ENCODE assay signal across 8 cellular contexts in the genomic region with DNA sequence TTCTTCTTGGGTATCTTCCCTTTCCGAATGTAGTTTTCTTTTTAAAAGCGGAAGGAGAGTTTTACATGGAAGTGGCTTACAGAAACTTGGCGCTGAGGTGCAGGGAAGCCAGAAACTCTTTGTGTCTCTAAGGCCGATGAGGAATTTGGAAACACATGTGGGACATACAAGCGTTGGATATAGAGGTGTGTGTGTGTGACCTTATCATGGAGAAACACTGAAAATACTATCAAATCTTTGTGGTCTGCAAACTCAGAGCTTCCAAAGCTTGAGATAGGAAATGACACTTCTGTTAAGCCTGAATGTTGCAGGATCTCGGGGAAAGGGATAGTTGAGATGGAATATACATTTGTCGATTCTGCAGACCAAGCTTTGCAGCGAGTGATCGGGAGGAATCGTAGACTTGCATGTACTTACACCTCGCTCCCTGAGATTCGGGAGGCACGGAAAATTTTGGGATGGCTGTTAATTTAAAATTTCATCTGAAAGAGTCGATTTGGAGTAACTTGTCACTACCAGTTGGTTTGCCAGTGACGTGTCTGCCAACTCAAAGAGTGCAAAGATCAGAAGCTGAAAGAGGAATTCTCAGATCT. TPM values are rescaled to one million over a fixed set of nuclear protein-coding genes. Genes with fewer than 3 reads are reported as not detected.
DNase-seq lines count a peak whose midpoint lies in the region; ATAC-seq and TF ChIP-seq lines count a peak whose summit lies in the region.

No MANE protein-coding gene starts in this region.

- H3K4me3 Mint-ChIP-seq in memory B cell = peak overlapping the region; percentile 94

- peak overlapping the region; percentile 86 to 96 (median 92) for H3K27ac ChIP-seq in Peyer's patch
- H3K27ac ChIP-seq in upper lobe of left lung = peak overlapping the region; percentile 93 to 97 (median 97)

- peak; percentile 2 for ATAC-seq in GM19043 (IDR thresholded peaks at IDR 0.05; ENCODE audit: low read depth, unreplicated experiment)
- ATAC-seq in memory B cell (ENCODE audit: low read depth) = no peak
- ATAC-seq in upper lobe of left lung (ENCODE audit: low FRiP score in 2 of 2) = peak in 1 of 2 donors; percentile 13
- no peak for ATAC-seq in esophagus mucosa

- H3K27me3 ChIP-seq in Peyer's patch (no peaks in the 10 kb centered on the region), upper lobe of left lung (no peaks in the 10 kb centered on the region)

- H3K4me3 ChIP-seq in AG09309 (ENCODE audit: control insufficient read depth, low read depth, low read length) = peak overlapping the region; percentile 78
- H3K4me3 ChIP-seq in Peyer's patch = peak overlapping the region; percentile 86 to 98 (median 94)
- H3K4me3 ChIP-seq in choroid plexus epithelial cell (ENCODE audit: low read depth, low read length) = peak overlapping the region; percentile 88
- peak overlapping the region; percentile 77 to 97 (median 88) for H3K4me3 ChIP-seq in upper lobe of left lung

- no peak for TF ChIP-seq CTCF in AG09309 (IDR thresholded peaks at IDR 0.05; ENCODE audit: control insufficient read depth, insufficient read depth, low read depth, low read length, missing control alignments)
- TF ChIP-seq CTCF in Peyer's patch (IDR thresholded peaks at IDR 0.05) = no peak
- TF ChIP-seq CTCF in choroid plexus epithelial cell (conservative IDR thresholded peaks at IDR 0.05; ENCODE audit: low read depth, low read length) = no peak
- no peak for TF ChIP-seq CTCF in upper lobe of left lung (IDR thresholded peaks at IDR 0.05)

- no peaks in the 10 kb centered on the region for H3K27me3 Mint-ChIP-seq in memory B cell

- H3K36me3 ChIP-seq in Peyer's patch (no peaks in the 10 kb centered on the region), upper lobe of left lung (no peaks in the 10 kb centered on the region)

- peaks cover 11% of the 10 kb centered on the region for H3K4me1 Mint-ChIP-seq in memory B cell

- no peaks in the 10 kb centered on the region for H3K9me3 Mint-ChIP-seq in memory B cell

- no peaks in the 10 kb centered on the region for H3K36me3 Mint-ChIP-seq in memory B cell

- peak overlapping the region; percentile 89 for H3K27ac Mint-ChIP-seq in memory B cell

- 0% methylated on average over 15 of the region's 15 CpGs for WGBS in upper lobe of left lung, 2 donors

- DNase-seq in AG09309 (ENCODE audit: low read depth) = no peak
- DNase-seq in Peyer's patch = no peak
- no peak for DNase-seq in choroid plexus epithelial cell (ENCODE audit: low read depth)
- no peak for DNase-seq in memory B cell (ENCODE audit: low spot score in 2 of 2)
- DNase-seq in upper lobe of left lung = peak in 1 of 2 donors; percentile 28
- DNase-seq in stimulated activated CD4-positive, alpha-beta T cell treated with anti-CD3 and anti-CD28 coated beads, Interleukin-1b, Interleukin-23, amount 100 ng/mL, for 48 hours = no peak

- TF ChIP-seq POLR2A in Peyer's patch (IDR thresholded peaks at IDR 0.05) (no peak), upper lobe of left lung (IDR thresholded peaks at IDR 0.05) (no peak)

- H3K9me3 ChIP-seq in Peyer's patch = no peaks in the 10 kb centered on the region
- H3K9me3 ChIP-seq in upper lobe of left lung = no peaks in the 10 kb centered on the region

- H3K4me1 ChIP-seq in Peyer's patch (peaks cover 0 to 13% (median 0%) of the 10 kb centered on the region in 4 donors), upper lobe of left lung (peaks cover 12 to 32% (median 22%) of the 10 kb centered on the region in 4 donors)

- no peak for TF ChIP-seq EP300 in upper lobe of left lung (IDR thresholded peaks at IDR 0.05)

RNA-seq across cellular contexts. Expression of a gene that starts 1.0 kb away (rescaled TPM):
- total RNA-seq in Peyer's patch (10 to 100 TPM; 23.1 to 86.6 (median 31.3) TPM), upper lobe of left lung (10 to 100 TPM; 28.4 to 53.5 (median 36.6) TPM), esophagus mucosa (45.2 TPM)
